In the genomic region with DNA sequence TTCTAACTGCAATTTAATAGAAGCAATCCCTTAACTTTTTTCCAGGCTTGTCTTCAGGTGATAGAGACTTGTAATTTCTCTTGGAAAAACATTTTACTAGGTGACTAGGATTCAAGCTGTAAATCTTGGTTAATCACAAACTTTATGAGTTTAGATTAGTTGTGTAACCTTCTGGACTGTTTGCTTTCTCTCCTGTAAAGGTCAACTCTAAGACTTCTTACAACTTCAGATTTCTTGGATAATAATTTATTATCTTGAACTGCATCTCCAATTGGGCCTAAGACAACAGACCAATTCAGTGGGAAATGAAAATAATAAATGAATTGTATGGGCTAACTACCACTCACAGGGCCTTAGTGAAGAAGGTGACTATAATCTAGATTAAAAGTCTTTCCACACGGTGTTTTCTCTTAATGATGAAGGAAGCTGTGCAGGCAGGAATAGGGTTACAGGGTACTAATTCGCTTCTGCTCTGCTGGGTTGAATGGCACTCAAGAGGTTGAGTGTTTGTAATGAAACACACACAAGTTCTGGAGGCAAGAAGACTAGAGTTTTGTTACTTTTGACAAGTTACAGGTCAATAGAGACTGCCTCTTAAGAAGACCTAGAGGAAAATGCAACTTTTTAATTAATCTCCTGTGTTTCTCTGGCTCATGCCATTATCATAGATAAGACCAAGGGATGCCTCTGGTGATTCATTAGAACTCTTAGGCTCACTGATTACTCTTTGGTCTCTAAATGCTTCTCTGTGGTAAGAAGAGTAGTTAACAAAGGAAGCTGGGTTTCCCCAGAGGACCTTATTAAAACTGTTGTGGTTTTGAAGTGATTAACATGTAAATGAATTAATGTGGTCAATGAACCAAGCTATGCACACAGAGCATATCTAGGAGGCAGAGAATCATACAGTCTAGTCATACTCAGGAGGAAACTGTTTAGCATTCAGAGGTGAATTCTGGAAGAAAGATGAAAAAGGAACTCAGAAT, we compare ENCODE assay signal across 17 cellular contexts. TPM values are rescaled to one million over a fixed set of nuclear protein-coding genes. Genes with fewer than 3 reads are reported as not detected.
DNase-seq lines count a peak whose midpoint lies in the region; TF ChIP-seq lines count a peak whose summit lies in the region.
"Had no signal": no experiment of that assay in that cellular context is flagged by ENCODE, and none has a peak within 500 bp of the region (broad histone marks: within the 10 kb centered on the region; RNA-seq: fewer than 3 reads in every experiment).

No MANE protein-coding gene starts in this region.

- H3K27me3 Mint-ChIP-seq in neural progenitor cell (ENCODE audit: insufficient read depth, low read depth): peaks cover 6% of the 10 kb centered on the region

- dilution Hi-C loops in mammary epithelial cell (cut with HindIII; ENCODE audit: low sequenced_read_pairs): no loop called here

- H2AFZ ChIP-seq in KMS-11 (ENCODE audit: low read depth) (no peak overlapping the region), neural progenitor cell (replicated peaks) (no peak overlapping the region), mammary epithelial cell (ENCODE audit: low read depth, low read length) (no peak overlapping the region)

- CTCF ChIA-PET in mammary epithelial cell (lab: Charles Lee; ENCODE audit: low non-redundant PET): no interaction called here

- peaks cover 24% of the 10 kb centered on the region for H3K4me1 ChIP-seq in KMS-11 (ENCODE audit: low read depth, poor library complexity, severe bottlenecking)
- peaks cover 16% of the 10 kb centered on the region for H3K4me1 ChIP-seq in neural progenitor cell
- no peaks in the 10 kb centered on the region for H3K4me1 ChIP-seq in testis
- H3K4me1 ChIP-seq in mammary epithelial cell (ENCODE audit: insufficient read depth, low read length): no peaks in the 10 kb centered on the region

- H3K27me3 ChIP-seq in KMS-11 (ENCODE audit: insufficient read depth, low read depth) (no peaks in the 10 kb centered on the region), neural progenitor cell (no peaks in the 10 kb centered on the region), testis (no peaks in the 10 kb centered on the region), mammary epithelial cell (ENCODE audit: insufficient read depth, low read length) (no peaks in the 10 kb centered on the region)

- peaks cover 3% of the 10 kb centered on the region for H3K9me3 Mint-ChIP-seq in neural progenitor cell

- H3K27ac ChIP-seq in KMS-11: no peak overlapping the region
- H3K27ac ChIP-seq in neural progenitor cell: peak overlapping the region; percentile 61
- H3K27ac ChIP-seq in testis: no peak overlapping the region
- no peak overlapping the region for H3K27ac ChIP-seq in mammary epithelial cell (ENCODE audit: insufficient read depth, low read depth, low read length)
- H3K27ac ChIP-seq: coronary artery had no signal

- H3K36me3 Mint-ChIP-seq in neural progenitor cell: no peaks in the 10 kb centered on the region

- no peak overlapping the region for H3K4me3 Mint-ChIP-seq in neural progenitor cell

- H3K4me3 ChIP-seq in KMS-11 (IDR thresholded peaks at IDR 0.05; ENCODE audit: insufficient read depth, low read depth, low read length) (no peak overlapping the region), neural progenitor cell (no peak overlapping the region), testis (no peak overlapping the region), mammary epithelial cell (replicated peaks in 1 of 3; ENCODE audit: insufficient read depth in 1 of 3, low read depth in 2 of 3, low read length in 3 of 3) (no peak overlapping the region)
- H3K4me3 ChIP-seq: coronary artery had no signal

- H3K4me2 ChIP-seq in KMS-11: peak overlapping the region; percentile 18; the same call in 1 of the 2 replicates
- peak overlapping the region; percentile 50 for H3K4me2 ChIP-seq in neural progenitor cell
- no peak overlapping the region for H3K4me2 ChIP-seq in mammary epithelial cell (ENCODE audit: insufficient read depth, low read depth, low read length)

- no peaks in the 10 kb centered on the region for H4K20me1 ChIP-seq in KMS-11 (ENCODE audit: insufficient read depth)
- no peaks in the 10 kb centered on the region for H4K20me1 ChIP-seq in neural progenitor cell (ENCODE audit: low read depth)
- no peaks in the 10 kb centered on the region for H4K20me1 ChIP-seq in mammary epithelial cell (ENCODE audit: insufficient read depth, low read length)

- intact Hi-C loops in testis (cut with DNase I; ENCODE audit: low total_unique reads) (no loop called here), mammary epithelial cell (cut with micrococcal nuclease) (no loop called here)

- H3K9me3 ChIP-seq in neural progenitor cell (ENCODE audit: low read depth): peaks cover 8% of the 10 kb centered on the region
- H3K9me3 ChIP-seq in testis: no peaks in the 10 kb centered on the region
- no peaks in the 10 kb centered on the region for H3K9me3 ChIP-seq in mammary epithelial cell (replicated peaks; ENCODE audit: insufficient read depth, low read length)

- no peaks in the 10 kb centered on the region for H3K79me2 ChIP-seq in KMS-11 (ENCODE audit: insufficient read depth, low read depth)
- no peaks in the 10 kb centered on the region for H3K79me2 ChIP-seq in neural progenitor cell (ENCODE audit: low read depth)
- no peaks in the 10 kb centered on the region for H3K79me2 ChIP-seq in mammary epithelial cell (ENCODE audit: insufficient read depth, low read length)

- BruUV-seq in mammary epithelial cell (replicated peaks; lab: Mats Ljungman, UMichigan): no TSS peak

- no peaks in the 10 kb centered on the region for H3K4me1 Mint-ChIP-seq in neural progenitor cell

- 62 to 74% methylated on average over 2 of the region's 2 CpGs for WGBS in testis, 2 donors
- WGBS in mammary epithelial cell (ENCODE audit: low coverage, missing lambda C conversion rate): 56% methylated on average over 2 of the region's 2 CpGs

- DNase-seq in NOMO-1 treated with DMSO at 0.1 percent for 48 hours (lab: John Stamatoyannopoulos, UW; ENCODE audit: unreplicated experiment) (peak; percentile 25), NOMO-1 treated with dmso at 0.1 percent for 144 hours (lab: John Stamatoyannopoulos, UW; ENCODE audit: unreplicated experiment) (no peak), amniotic epithelial cell (ENCODE audit: low read depth) (peak; percentile 82), neural progenitor cell (ENCODE audit: low spot score) (peak; percentile 37), testis (no peak), glomerular visceral epithelial cell (ENCODE audit: extremely low spot score) (no peak), mammary epithelial cell (no peak)
- DNase-seq: aorta; left ventricle myocardium superior; NK-92 treated with Interleukin-12 subunit alpha and Interleukin-12 subunit beta, amount 100 ng/mL, for 24 hours; SIG-M5; substantia nigra had no signal

- TF ChIP-seq POLR2A in testis (IDR thresholded peaks at IDR 0.05): no peak

- no peaks in the 10 kb centered on the region for H3K36me3 ChIP-seq in KMS-11 (ENCODE audit: insufficient read depth)
- no peaks in the 10 kb centered on the region for H3K36me3 ChIP-seq in neural progenitor cell
- no peaks in the 10 kb centered on the region for H3K36me3 ChIP-seq in testis (ENCODE audit: low read depth, missing control alignments)
- H3K36me3 ChIP-seq in mammary epithelial cell (ENCODE audit: insufficient read depth, low read length): no peaks in the 10 kb centered on the region

- in situ Hi-C loops in mammary epithelial cell (cut with MboI; ENCODE audit: low sequenced_read_pairs in 2 of 2): no loop called here

- H3K27ac Mint-ChIP-seq in neural progenitor cell: no peak overlapping the region

- peaks cover 22% of the 10 kb centered on the region for H3F3A ChIP-seq in neural progenitor cell (ENCODE audit: low read depth)

- H3K9ac ChIP-seq in KMS-11 (no peak overlapping the region), neural progenitor cell (no peak overlapping the region), mammary epithelial cell (ENCODE audit: insufficient read depth, low read length) (no peak overlapping the region)

- TF ChIP-seq CTCF in KMS-11 (conservative IDR thresholded peaks at IDR 0.05; ENCODE audit: low read depth, low read length) (no peak), neural progenitor cell (IDR thresholded peaks at IDR 0.05) (no peak), testis (IDR thresholded peaks at IDR 0.05) (no peak), mammary epithelial cell (conservative IDR thresholded peaks at IDR 0.05 in 1 of 2, IDR thresholded peaks at IDR 0.05 in 1 of 2; ENCODE audit: extremely low read depth in 1 of 2, insufficient read depth in 1 of 2, low read depth in 1 of 2, low read length in 2 of 2) (no peak)

RNA-seq across cellular contexts. Expression of a gene that starts 30.0 kb away (rescaled TPM):
- not detected in 2 replicates for total RNA-seq in neural progenitor cell (ENCODE audit: low replicate concordance)
- total RNA-seq in testis: under 1 TPM in 1 of 2 donors, not detected in 1; 0.47 TPM
- 0.16 TPM for polyA plus RNA-seq in testis (ENCODE audit: insufficient read depth, low read depth, low replicate concordance)
- total RNA-seq in mammary epithelial cell: not detected
- not detected for polyA plus RNA-seq in mammary epithelial cell
- polyA minus RNA-seq in mammary epithelial cell: not detected
- total RNA-seq: aorta, HT1080, left ventricle myocardium superior, skeletal muscle tissue had no signal
- polyA plus RNA-seq: aorta, esophagus had no signal

RNA-seq across cellular contexts. Expression of a gene that starts 50.0 kb away (rescaled TPM):
- total RNA-seq in neural progenitor cell (ENCODE audit: low replicate concordance): not detected in 2 replicates
- total RNA-seq in testis: under 1 TPM in 1 of 2 donors, not detected in 1; 0.19 TPM
- not detected for polyA plus RNA-seq in testis (ENCODE audit: insufficient read depth, low read depth, low replicate concordance)
- total RNA-seq in mammary epithelial cell: not detected
- not detected for polyA plus RNA-seq in mammary epithelial cell
- not detected for polyA minus RNA-seq in mammary epithelial cell
- total RNA-seq: aorta, HT1080, left ventricle myocardium superior, skeletal muscle tissue had no signal
- polyA plus RNA-seq: aorta, esophagus had no signal

Comparison
In these comparisons a context has a peak if more than half of its experiments do, and no peak if none do; other contexts are left out.
1. DNase-seq: peak in NOMO-1 treated with DMSO at 0.1 percent for 48 hours (single experiment), amniotic epithelial cell (single experiment) and neural progenitor cell (single experiment); none in NOMO-1 treated with dmso at 0.1 percent for 144 hours (single experiment), testis (single experiment), glomerular visceral epithelial cell (single experiment) and mammary epithelial cell (single experiment).